In genomic region chr11:60914620-60915249, GRCh38 we compare ENCODE assay signal across 9 cellular contexts. TPM values are rescaled to one million over a fixed set of nuclear protein-coding genes. Genes with fewer than 3 reads are reported as not detected.
A peak's percentile ranks its signal among the peaks of the same experiment; 100 is the strongest.
DNase-seq lines count a peak whose midpoint lies in the region; ATAC-seq, FAIRE-seq and TF ChIP-seq lines count a peak whose summit lies in the region.
"Had no signal": no experiment of that assay in that cellular context is flagged by ENCODE, and none has a peak within 500 bp of the region (broad histone marks: within the 10 kb centered on the region; RNA-seq: fewer than 3 reads in every experiment).

No MANE protein-coding gene starts in this region.

- intact Hi-C loops in right lobe of liver (cut with DNase I), result no loop called here

- TF ChIP-seq CTCF in choroid plexus epithelial cell (conservative IDR thresholded peaks at IDR 0.05; ENCODE audit: low read depth, low read length) (no peak), right lobe of liver (IDR thresholded peaks at IDR 0.05) (no peak)

- no peaks in the 10 kb centered on the region for H3K9me3 ChIP-seq in T-helper 17 cell (ENCODE audit: control insufficient read depth, low read length, poor library complexity, severe bottlenecking)
- no peaks in the 10 kb centered on the region for H3K9me3 ChIP-seq in right lobe of liver

- ATAC-seq in HG03095 (IDR thresholded peaks at IDR 0.05; ENCODE audit: unreplicated experiment) (peak; percentile 2), T-helper 17 cell (peak; percentile 36), right lobe of liver (peak; percentile 27 to 47 (median 46))

- H3K27me3 Mint-ChIP-seq in T-helper 17 cell, result peaks cover 4% of the 10 kb centered on the region

- H3K4me3 ChIP-seq in choroid plexus epithelial cell (ENCODE audit: low read depth, low read length) (peak overlapping the region; percentile 81), right lobe of liver (peak overlapping the region; percentile 84 to 93 (median 86))

- 12% methylated on average over 20 of the region's 32 CpGs for WGBS in right lobe of liver (ENCODE audit: insufficient coverage, low coverage, low lambda C conversion rate, missing lambda C conversion rate)

- H3K36me3 ChIP-seq in right lobe of liver, result peaks cover 0 to 2% (median 0%) of the 10 kb centered on the region in 4 donors

- no peaks in the 10 kb centered on the region for H3K27me3 ChIP-seq in right lobe of liver

- peaks cover 0 to 12% (median 0%) of the 10 kb centered on the region in 4 donors for H3K4me1 ChIP-seq in right lobe of liver

- H3K4me1 Mint-ChIP-seq in T-helper 17 cell, result peaks cover 32% of the 10 kb centered on the region

- H3K27ac ChIP-seq in right lobe of liver (peak overlapping the region; percentile 78 to 89 (median 79)), temporal lobe (ENCODE audit: low read depth, low read length) (peak overlapping the region; percentile 92)

- DNase-seq in DMS 273 (lab: John Stamatoyannopoulos, UW; ENCODE audit: unreplicated experiment), result peak; percentile 79
- no peak for DNase-seq in DMS 273 treated with DMSO at 0.1 percent for 48 hours (lab: John Stamatoyannopoulos, UW)
- peak in 1 of 3 donors; percentile 22 for DNase-seq in T-helper 17 cell
- DNase-seq in choroid plexus epithelial cell (ENCODE audit: low read depth), result peak; percentile 47
- DNase-seq in right lobe of liver, result peak in 1 of 3 donors; percentile 64
- DNase-seq in frontal cortex (ENCODE audit: low spot score in 2 of 2), result no peak

- TF ChIP-seq POLR2A in right lobe of liver (IDR thresholded peaks at IDR 0.05), result no peak

- FAIRE-seq in frontal cortex (lab: Jason Lieb, UNC), result no peak
- FAIRE-seq: A204.1 had no signal

- H3K27ac Mint-ChIP-seq in T-helper 17 cell, result peak overlapping the region; percentile 100

- H3K4me3 Mint-ChIP-seq in T-helper 17 cell, result peak overlapping the region; percentile 100

- peaks cover 2% of the 10 kb centered on the region for H3K36me3 Mint-ChIP-seq in T-helper 17 cell (ENCODE audit: low read depth)

RNA-seq across cellular contexts. Expression of gene TMEM109, which starts 0.8 kb away (rescaled TPM):
- 10 to 100 TPM; 42.8 to 52.7 TPM for total RNA-seq in T-helper 17 cell
- total RNA-seq in right lobe of liver, result 10 to 100 TPM; 29.0 to 40.9 (median 34.1) TPM
- 9.1 TPM for total RNA-seq in temporal lobe
- total RNA-seq in frontal cortex, result 9.4 TPM

RNA-seq across cellular contexts. Expression of gene PRPF19, which starts 8.3 kb away (rescaled TPM):
- total RNA-seq in T-helper 17 cell (10 to 100 TPM; 66.7 to 87.5 TPM), right lobe of liver (10 to 100 TPM; 45.5 to 82.6 (median 48.3) TPM), temporal lobe (30.2 TPM), frontal cortex (37.5 TPM)

RNA-seq across cellular contexts. Expression of gene TMEM132A, which starts 9.5 kb away (rescaled TPM):
- total RNA-seq in T-helper 17 cell (not detected), right lobe of liver (1 to 10 TPM in 4 of 6 experiments, under 1 TPM in 2; 0.76 to 4.2 (median 1.7) TPM), temporal lobe (105 TPM), frontal cortex (131 TPM)

RNA-seq across cellular contexts. Expression of gene SLC15A3, which starts 37.2 kb away (rescaled TPM):
- total RNA-seq in T-helper 17 cell (10 to 100 TPM in 1 of 2 donors, 1 to 10 TPM in 1; 3.5 to 11.2 TPM), right lobe of liver (10 to 100 TPM in 3 of 6 experiments, 1 to 10 TPM in 3; 7.2 to 22.2 (median 9.2) TPM), temporal lobe (2.0 TPM), frontal cortex (3.3 TPM)

RNA-seq across cellular contexts. Expression of gene ZP1, which starts 47.4 kb away (rescaled TPM):
- total RNA-seq in T-helper 17 cell (not detected), right lobe of liver (not detected), temporal lobe (not detected), frontal cortex (not detected)

Comparison
In these comparisons a context has a peak if more than half of its experiments do, and no peak if none do; other contexts are left out.
1. DNase-seq: peak in DMS 273 (single experiment) and choroid plexus epithelial cell (single experiment); none in DMS 273 treated with DMSO at 0.1 percent for 48 hours (single experiment) and frontal cortex (0 of 2).
2. RNA of gene TMEM132A, which starts 9.5 kb away (total RNA-seq): 131 TPM in frontal cortex (single experiment) and 105 TPM in temporal lobe (single experiment); 0.76 to 4.2 TPM in right lobe of liver and not detected in T-helper 17 cell; every median in the first group is over 10 times any median in the second.
3. Peak in every context shown above with its lines, with median percentiles within 50 percentile points of each other: ATAC-seq.